8 cellular contexts compared by ENCODE assay signal in genomic region chr5:130720355-130720754, GRCh38.
A peak's percentile ranks its signal among the peaks of the same experiment; 100 is the strongest.
DNase-seq lines count a peak whose midpoint lies in the region; ATAC-seq and TF ChIP-seq lines count a peak whose summit lies in the region.

No MANE protein-coding gene starts in this region.

- H3K27me3 ChIP-seq in adrenal gland: no peaks in the 10 kb centered on the region
- no peaks in the 10 kb centered on the region for H3K27me3 ChIP-seq in ovary

- H3K36me3 ChIP-seq in adrenal gland (replicated peaks in 1 of 2) (no peaks in the 10 kb centered on the region), ovary (no peaks in the 10 kb centered on the region)

- WGBS in adrenal gland, 4 donors: 14 to 29% (median 19%) methylated on average over 1 of the region's 1 CpG
- 19 to 26% (median 19%) methylated on average over 1 of the region's 1 CpG for WGBS in ovary, 3 donors

- H3K27ac ChIP-seq in adrenal gland (no peak overlapping the region), ovary (no peak overlapping the region)

- TF ChIP-seq POLR2A in adrenal gland (IDR thresholded peaks at IDR 0.05): no peak
- no peak for TF ChIP-seq POLR2A in ovary (IDR thresholded peaks at IDR 0.05)

- no peak for ATAC-seq in HG03095 (IDR thresholded peaks at IDR 0.05; ENCODE audit: unreplicated experiment)

- H3K4me3 ChIP-seq in adrenal gland (no peak overlapping the region), ovary (no peak overlapping the region)

- TF ChIP-seq CTCF in adrenal gland (IDR thresholded peaks at IDR 0.05) (peak in 4 of 6 experiments; percentile 17 to 25 (median 22)), ovary (IDR thresholded peaks at IDR 0.05) (no peak)

- DNase-seq in DMS153 (lab: John Stamatoyannopoulos, UW): peak; percentile 3
- peak; percentile 63 for DNase-seq in HT1080 (ENCODE audit: low read depth)
- DNase-seq in adrenal gland: no peak
- peak; percentile 82 for DNase-seq in left kidney (ENCODE audit: low read depth, low spot score)
- no peak for DNase-seq in ovary
- no peak for DNase-seq in KG1 (lab: John Stamatoyannopoulos, UW)
- no peak for DNase-seq in stimulated activated naive CD4-positive, alpha-beta T cell treated with Interleukin-2 at 50 U/mL for 16 hours (lab: John Stamatoyannopoulos, UW)

- TF ChIP-seq EP300 in ovary (IDR thresholded peaks at IDR 0.05): no peak

- intact Hi-C loops in adrenal gland (cut with DNase I): no loop called here
- intact Hi-C loops in ovary (cut with DNase I): no loop called here

- H3K9me3 ChIP-seq in adrenal gland (replicated peaks in 1 of 3): no peaks in the 10 kb centered on the region
- no peaks in the 10 kb centered on the region for H3K9me3 ChIP-seq in ovary

- no peaks in the 10 kb centered on the region for H3K4me1 ChIP-seq in adrenal gland (replicated peaks in 1 of 2)
- H3K4me1 ChIP-seq in ovary (ENCODE audit: insufficient read depth): no peaks in the 10 kb centered on the region

Comparison
In these comparisons a context has a peak if more than half of its experiments do, and no peak if none do; other contexts are left out.
1. DNase-seq: peak in DMS153 (single experiment), HT1080 (single experiment) and left kidney (single experiment); none in adrenal gland (0 of 7), ovary (0 of 5), KG1 (single experiment) and stimulated activated naive CD4-positive, alpha-beta T cell treated with Interleukin-2 at 50 U/mL for 16 hours (single experiment).
2. CTCF ChIP-seq: peak in adrenal gland (4 of 6); none in ovary (0 of 3).